12 cellular contexts compared by ENCODE assay signal in the genomic region with DNA sequence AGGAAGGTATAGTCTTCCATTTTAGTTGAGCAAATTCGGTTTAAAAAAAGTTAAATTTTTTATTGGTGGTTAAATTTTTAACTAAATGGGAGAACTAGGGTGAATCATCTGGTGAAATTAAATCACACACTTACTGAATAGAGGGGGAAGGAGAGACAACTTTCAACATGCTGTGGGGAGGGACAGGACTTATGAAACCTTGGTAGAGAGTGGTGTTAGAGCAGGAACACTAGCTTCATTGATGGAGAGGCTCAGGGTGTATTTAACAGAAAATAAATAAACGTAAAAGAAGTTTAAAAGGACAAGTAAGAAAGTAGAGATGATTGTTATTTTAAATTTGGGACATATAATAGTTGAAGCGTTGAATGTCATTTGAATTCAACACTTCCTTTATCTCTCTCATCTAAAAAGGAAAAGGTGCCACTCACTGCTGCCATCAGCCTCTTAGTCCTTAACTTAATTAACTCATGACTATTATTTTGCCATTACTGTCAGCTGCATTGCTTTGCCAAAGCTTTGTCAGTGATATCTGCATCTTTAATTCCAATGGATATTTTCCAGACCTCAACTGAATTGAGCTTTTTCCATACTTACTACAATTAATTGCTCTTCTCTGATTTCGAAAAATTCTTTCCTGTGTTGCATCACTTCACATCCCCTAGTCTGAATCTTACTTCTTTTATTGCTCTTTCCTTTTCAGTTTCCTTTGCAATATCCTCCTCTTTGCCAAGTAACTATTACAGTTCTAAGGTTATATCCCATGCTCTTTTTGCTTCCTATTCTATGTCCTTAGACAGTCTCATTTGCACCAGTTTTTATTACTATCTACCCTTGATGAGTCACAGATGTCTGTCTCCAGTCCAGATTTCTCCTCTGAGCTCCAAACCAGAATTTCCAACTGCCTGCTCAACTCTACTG.
DNase-seq lines count a peak whose midpoint lies in the region; ATAC-seq, FAIRE-seq and TF ChIP-seq lines count a peak whose summit lies in the region.
"Had no signal": no experiment of that assay in that cellular context is flagged by ENCODE, and none has a peak within 500 bp of the region (broad histone marks: within the 10 kb centered on the region; RNA-seq: fewer than 3 reads in every experiment).

No MANE protein-coding gene starts in this region.

- intact Hi-C loops in IMR-90 (cut with micrococcal nuclease): loop anchor here (10.0 kb wide), 1 partner anchor 55 kb away; no protein-coding TSS in a partner anchor
- intact Hi-C loops in body of pancreas (cut with DNase I): no loop called here

- no TSS peak for BruUV-seq in IMR-90 (replicated peaks; lab: Mats Ljungman, UMichigan)

- CTCF ChIA-PET in IMR-90 (lab: Yijun Ruan, JAX): interaction anchor here (1.5 kb wide), 1 partner anchor 241 kb away, joined by 3 read pairs; no protein-coding TSS in a partner anchor

- H3K56ac ChIP-seq in IMR-90 (ENCODE audit: extremely low read depth, insufficient read depth, low read length): no peak overlapping the region

- no peak overlapping the region for H2AK9ac ChIP-seq in IMR-90 (replicated peaks; ENCODE audit: low read depth, low read length, poor library complexity)

- peak; percentile 65 for ATAC-seq in IMR-90 (ENCODE audit: low read depth)
- ATAC-seq in body of pancreas: peak; percentile 33
- no peak for ATAC-seq in GM21786 (IDR thresholded peaks at IDR 0.05; ENCODE audit: unreplicated experiment)
- ATAC-seq in GM21576 (IDR thresholded peaks at IDR 0.05; ENCODE audit: unreplicated experiment): no peak

- FAIRE-seq in small intestine (lab: Jason Lieb, UNC): no peak

- H3K4me1 ChIP-seq in ACC112 (ENCODE audit: control insufficient read depth, insufficient read depth, low read length, unreplicated experiment) (peaks cover 25% of the 10 kb centered on the region), IMR-90 (ENCODE audit: control insufficient read depth, insufficient read depth, low read length) (peaks cover 2% of the 10 kb centered on the region; the same call in 1 of the 2 replicates), body of pancreas (no peaks in the 10 kb centered on the region), small intestine (ENCODE audit: control insufficient read depth in 2 of 2, insufficient read depth in 1 of 2, low read depth in 1 of 2, low read length in 1 of 2) (no peaks in the 10 kb centered on the region)

- dilution Hi-C loops in IMR-90 (cut with HindIII; ENCODE audit: low sequenced_read_pairs, unreplicated experiment): no loop called here

- H4K20me1 ChIP-seq in IMR-90 (ENCODE audit: insufficient read depth, low read length): no peaks in the 10 kb centered on the region

- H3K14ac ChIP-seq in IMR-90 (replicated peaks; ENCODE audit: low read depth, low read length): no peak overlapping the region

- H3K9ac ChIP-seq in IMR-90 (ENCODE audit: low read depth, low read length): no peak overlapping the region

- no peaks in the 10 kb centered on the region for H3K79me2 ChIP-seq in ACC112 (ENCODE audit: control insufficient read depth, insufficient read depth, low read length, unreplicated experiment)

- H3K4me2 ChIP-seq in IMR-90 (ENCODE audit: low read depth, low read length): no peak overlapping the region; the same call in 1 of the 2 replicates

- H3K36me3 ChIP-seq in ACC112 (ENCODE audit: insufficient read depth, low read length): no peaks in the 10 kb centered on the region
- no peaks in the 10 kb centered on the region for H3K36me3 ChIP-seq in IMR-90 (ENCODE audit: control insufficient read depth, insufficient read depth, low read length)
- H3K36me3 ChIP-seq in body of pancreas (replicated peaks in 1 of 2; ENCODE audit: insufficient read depth in 1 of 2, low read depth in 2 of 2): no peaks in the 10 kb centered on the region
- H3K36me3 ChIP-seq in small intestine (ENCODE audit: control insufficient read depth in 2 of 2, insufficient read depth in 2 of 2, low read length in 2 of 2): no peaks in the 10 kb centered on the region
- H3K36me3 ChIP-seq: cardiac muscle cell had no signal

- H2BK5ac ChIP-seq in IMR-90 (ENCODE audit: low read depth, low read length, poor library complexity, severe bottlenecking): peak overlapping the region; percentile 74

- H2BK15ac ChIP-seq in IMR-90 (ENCODE audit: low read depth, low read length): 0 out of 3 replicates have a peak overlapping the region, but pooled peaks have one; percentile 6

- peak; percentile 69 for DNase-seq in IMR-90
- DNase-seq in body of pancreas: no peak
- DNase-seq in kidney glomerular epithelial cell (lab: John Stamatoyannopoulos, UW): peak; percentile 20
- no peak for DNase-seq in DMS153 treated with DMSO at 0.1 percent for 48 hours (lab: John Stamatoyannopoulos, UW; ENCODE audit: unreplicated experiment)
- DNase-seq in small intestine: no peak
- DNase-seq: NCI-H2107; stimulated activated naive CD4-positive, alpha-beta T cell had no signal

- no peaks in the 10 kb centered on the region for H3K27me3 ChIP-seq in ACC112 (ENCODE audit: insufficient read depth, low read length)
- H3K27me3 ChIP-seq in IMR-90 (ENCODE audit: control insufficient read depth, insufficient read depth, low read length): no peaks in the 10 kb centered on the region
- no peaks in the 10 kb centered on the region for H3K27me3 ChIP-seq in body of pancreas
- no peaks in the 10 kb centered on the region for H3K27me3 ChIP-seq in small intestine (ENCODE audit: control insufficient read depth in 2 of 2, insufficient read depth in 2 of 2, low read length in 2 of 2)
- H3K27me3 ChIP-seq: cardiac muscle cell had no signal

- H3K4me3 ChIP-seq in ACC112 (ENCODE audit: low read depth, low read length): peak overlapping the region; percentile 8; the same call in 1 of the 2 replicates
- no peak overlapping the region for H3K4me3 ChIP-seq in IMR-90 (ENCODE audit: insufficient read depth, low read depth, low read length)
- no peak overlapping the region for H3K4me3 ChIP-seq in body of pancreas
- H3K4me3 ChIP-seq in small intestine (ENCODE audit: low read depth in 1 of 2, low read length in 2 of 2): no peak overlapping the region
- H3K4me3 ChIP-seq: cardiac muscle cell had no signal

- no peak overlapping the region; the same call in 1 of the 2 replicates for H3K18ac ChIP-seq in IMR-90 (ENCODE audit: low read depth, low read length)

- no peak overlapping the region for H3K23ac ChIP-seq in IMR-90 (ENCODE audit: low read depth, low read length)

- TF ChIP-seq POLR2A in IMR-90 (IDR thresholded peaks at IDR 0.05; ENCODE audit: low read depth, low read length) (no peak), body of pancreas (IDR thresholded peaks at IDR 0.05) (no peak)

- POLR2A ChIA-PET in IMR-90 (lab: Charles Lee; ENCODE audit: unreplicated experiment): no interaction called here

- H2AK5ac ChIP-seq in IMR-90 (ENCODE audit: low read depth, low read length): no peak overlapping the region

- H3K4ac ChIP-seq in IMR-90 (ENCODE audit: low read depth, low read length): no peak overlapping the region

- no peaks in the 10 kb centered on the region for H3K9me1 ChIP-seq in IMR-90 (ENCODE audit: insufficient read depth, low read length)

- H2AFZ ChIP-seq in ACC112 (ENCODE audit: low read length, unreplicated experiment) (peak overlapping the region; percentile 31), IMR-90 (replicated peaks; ENCODE audit: low read length, poor library complexity) (no peak overlapping the region)

- H3K27ac ChIP-seq in ACC112 (ENCODE audit: low read depth, low read length) (peak overlapping the region; percentile 89), IMR-90 (ENCODE audit: insufficient read depth, low read length) (no peak overlapping the region), body of pancreas (no peak overlapping the region), small intestine (ENCODE audit: low read depth in 1 of 2, low read length in 1 of 2) (no peak overlapping the region)
- H3K27ac ChIP-seq: C4-2B, cardiac muscle cell had no signal

- no peak overlapping the region for H4K91ac ChIP-seq in IMR-90 (ENCODE audit: insufficient read depth, low read depth, low read length)

- H2BK120ac ChIP-seq in IMR-90 (ENCODE audit: low read depth, low read length): 0 out of 2 replicates have a peak overlapping the region, but pooled peaks have one; percentile 48

- no peaks in the 10 kb centered on the region for H3K79me1 ChIP-seq in IMR-90 (ENCODE audit: low read depth in 1 of 2, low read length in 2 of 2)

- in situ Hi-C loops in IMR-90 (cut with MboI; ENCODE audit: low sequenced_read_pairs): loop anchor here (25.0 kb wide), 1 partner anchor 1022 kb away; no protein-coding TSS in a partner anchor

- no peak for TF ChIP-seq RAD21 in IMR-90 (IDR thresholded peaks at IDR 0.05; ENCODE audit: low read length)

- peak overlapping the region; percentile 49; the same call in 1 of the 2 replicates for H2BK20ac ChIP-seq in IMR-90 (ENCODE audit: low read depth, low read length)

- H3K9me3 ChIP-seq in IMR-90 (ENCODE audit: control insufficient read depth, insufficient read depth, low read length): no peaks in the 10 kb centered on the region
- H3K9me3 ChIP-seq in body of pancreas: no peaks in the 10 kb centered on the region
- no peaks in the 10 kb centered on the region for H3K9me3 ChIP-seq in small intestine (ENCODE audit: control insufficient read depth, low read depth)

- H4K8ac ChIP-seq in IMR-90 (ENCODE audit: low read depth in 2 of 2, low read length in 2 of 2): no peak overlapping the region

- WGBS in IMR-90 (ENCODE audit: extremely low coverage in 2 of 2, insufficient read length in 1 of 2), 2 experiments: 100% methylated on average over 2 of the region's 4 CpGs; no CpG with 5 or more reads in 1 of the 2 experiments
- 44 to 57% methylated on average over 4 of the region's 4 CpGs for WGBS in body of pancreas, 2 donors
- 53 to 85% (median 77%) methylated on average over 4 of the region's 4 CpGs for WGBS in small intestine, 3 donors

- TF ChIP-seq CTCF in IMR-90 (conservative IDR thresholded peaks at IDR 0.05; ENCODE audit: low read depth, low read length) (no peak), body of pancreas (IDR thresholded peaks at IDR 0.05) (no peak)

- no peak overlapping the region for H4K5ac ChIP-seq in IMR-90 (ENCODE audit: low read depth, low read length)

TF ChIP-seq in IMR-90, 13 proteins besides CTCF, POLR2A, EP300 and RAD21:
- TF ChIP-seq SMC3 (IDR thresholded peaks at IDR 0.05; ENCODE audit: low read depth, low read length) (no peak), CEBPB (IDR thresholded peaks at IDR 0.05; ENCODE audit: low read depth, low read length) (peak; percentile 66; the same call in 1 of the 2 replicates), FOS (IDR thresholded peaks at IDR 0.05; ENCODE audit: low read depth, low read length) (0 out of 2 replicates have a peak, but pooled peaks have one; percentile 12)

Comparison
In these comparisons a context has a peak if more than half of its experiments do, and no peak if none do; other contexts are left out.
1. ATAC-seq: peak in IMR-90 (single experiment) and body of pancreas (single experiment); none in GM21786 (single experiment) and GM21576 (single experiment).
2. DNase-seq: peak in IMR-90 (single experiment) and kidney glomerular epithelial cell (single experiment); none in body of pancreas (0 of 4), DMS153 treated with DMSO at 0.1 percent for 48 hours (single experiment) and small intestine (single experiment).